Comparison of ENCODE assay signal across 21 cellular contexts in the genomic region with DNA sequence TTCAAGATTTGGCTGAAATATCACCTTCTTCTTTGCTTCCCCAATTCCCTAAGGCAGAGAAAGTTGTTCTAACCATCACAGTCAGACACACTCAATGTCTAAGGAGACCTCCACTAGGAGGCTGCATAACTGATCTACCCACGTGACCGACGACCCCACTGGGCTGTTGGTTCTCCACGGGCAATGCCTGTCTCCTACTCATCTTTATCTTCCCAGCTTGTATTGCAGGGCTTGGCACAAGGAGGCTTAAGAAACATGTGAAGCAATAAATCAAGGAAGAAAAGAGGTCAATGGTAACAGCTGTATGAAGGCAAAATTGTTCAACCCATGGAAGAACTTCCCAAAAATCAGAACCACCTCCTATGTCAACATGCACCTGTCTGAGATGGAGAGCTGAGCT.
"Had no signal": no experiment of that assay in that cellular context is flagged by ENCODE, and none has a peak within 500 bp of the region (broad histone marks: within the 10 kb centered on the region; RNA-seq: fewer than 3 reads in every experiment).

No MANE protein-coding gene starts in this region.

- H3K4me1 Mint-ChIP-seq: activated B cell treated with CpG ODN at 0.5 μM for 24 hours; activated T-helper 17 cell treated with anti-CD3 and anti-CD28 coated beads, Interleukin-2, amount 50 U/mL, for 72 hours had no signal

- H3K9me3 Mint-ChIP-seq: activated B cell treated with CpG ODN at 0.5 μM for 24 hours; activated T-cell treated with anti-CD3 and anti-CD28 coated beads, Interleukin-2, amount 50 U/mL, for 24 hours; activated T-helper 17 cell treated with anti-CD3 and anti-CD28 coated beads, Interleukin-2, amount 50 U/mL, for 72 hours; T-helper 1 cell treated with Interleukin-12 subunit alpha and Interleukin-12 subunit beta and Interleukin-4 antibody, amounts not matched to agents 30 μg/mL and 1 μg/mL, for 36 hours had no signal

- H3K4me3 ChIP-seq: adrenal gland, mucosa of descending colon had no signal

- H3K27me3 ChIP-seq: adrenal gland had no signal

- H3K27me3 Mint-ChIP-seq: activated B cell treated with CpG ODN at 0.5 μM for 24 hours; activated CD4-positive, alpha-beta T cell treated with anti-CD3 and anti-CD28 coated beads for 36 hours; activated naive CD8-positive, alpha-beta T cell; activated T-cell treated with anti-CD3 and anti-CD28 coated beads, Interleukin-2, amount 50 U/mL, for 24 hours; activated T-helper 17 cell treated with anti-CD3 and anti-CD28 coated beads, Interleukin-2, amount 50 U/mL, for 72 hours had no signal

- H3K36me3 ChIP-seq: adrenal gland had no signal

- H3K9me3 ChIP-seq: adrenal gland, mucosa of descending colon had no signal

- DNase-seq: activated B cell treated with CpG ODN at 0.5 μM for 24 hours; activated CD4-positive, alpha-beta T cell treated with anti-CD3 and anti-CD28 coated beads for 36 hours; activated CD4-positive, alpha-beta T cell treated with anti-CD3 and anti-CD28 coated beads, Interleukin-2, amount 50 U/mL, for 4 hours; activated CD8-positive, alpha-beta memory T cell treated with anti-CD3 and anti-CD28 coated beads for 24 hours; activated CD8-positive, alpha-beta memory T cell treated with anti-CD3 and anti-CD28 coated beads, Interleukin-2, amount 50 U/mL, for 4 hours; activated T-cell treated with anti-CD3 and anti-CD28 coated beads, Interleukin-2, amount 50 U/mL, for 24 hours; adrenal gland; effector CD4-positive, alpha-beta T cell; head of caudate nucleus; hypothalamus; left colon; mesendoderm; mucosa of descending colon; occipital lobe; posterior cingulate gyrus; stimulated activated CD4-positive, alpha-beta T cell treated with anti-CD3 and anti-CD28 coated beads, Interleukin-4, amount 100 ng/mL, for 1 hour; stimulated activated naive CD4-positive, alpha-beta T cell; T1000 had no signal

- H3K27ac Mint-ChIP-seq: activated B cell treated with CpG ODN at 0.5 μM for 24 hours; activated CD4-positive, alpha-beta T cell treated with anti-CD3 and anti-CD28 coated beads for 36 hours; activated naive CD8-positive, alpha-beta T cell; activated T-cell treated with anti-CD3 and anti-CD28 coated beads, Interleukin-2, amount 50 U/mL, for 24 hours; activated T-helper 17 cell treated with anti-CD3 and anti-CD28 coated beads, Interleukin-2, amount 50 U/mL, for 72 hours; T-helper 1 cell treated with Interleukin-12 subunit alpha and Interleukin-12 subunit beta and Interleukin-4 antibody, amounts not matched to agents 30 μg/mL and 1 μg/mL, for 36 hours had no signal

- H3K4me3 Mint-ChIP-seq: activated B cell treated with CpG ODN at 0.5 μM for 24 hours; activated CD4-positive, alpha-beta T cell treated with anti-CD3 and anti-CD28 coated beads for 36 hours; activated naive CD8-positive, alpha-beta T cell; activated T-cell treated with anti-CD3 and anti-CD28 coated beads, Interleukin-2, amount 50 U/mL, for 24 hours; activated T-helper 17 cell treated with anti-CD3 and anti-CD28 coated beads, Interleukin-2, amount 50 U/mL, for 72 hours; T-helper 1 cell treated with Interleukin-12 subunit alpha and Interleukin-12 subunit beta and Interleukin-4 antibody, amounts not matched to agents 30 μg/mL and 1 μg/mL, for 36 hours had no signal
